Comparison of ENCODE assay signal across 17 cellular contexts in genomic region chr1:168285971-168286628, GRCh38.
"Had no signal": no experiment of that assay in that cellular context is flagged by ENCODE, and none has a peak within 500 bp of the region (broad histone marks: within the 10 kb centered on the region; RNA-seq: fewer than 3 reads in every experiment).

No MANE protein-coding gene starts in this region.

- H3K27ac ChIP-seq: sigmoid colon, testis, WERI-Rb-1 had no signal

- H3K36me3 ChIP-seq: WERI-Rb-1 had no signal

- H3K4me3 Mint-ChIP-seq: activated naive CD8-positive, alpha-beta T cell treated with anti-CD3 and anti-CD28 coated beads for 36 hours; activated T-helper 1 cell treated with anti-CD3 and anti-CD28 coated beads, Interleukin-12 subunit alpha, Interleukin-12 subunit beta, Interleukin-2, Interleukin-4 antibody, amounts not matched to agents 30 ng/mL and 10 ng/mL and 1 ng/mL, durations not matched to agents 14 hours and 24 hours and 36 hours; brain; mesothelial cell of epicardium; nephron progenitor cell; stimulated activated memory B cell treated with anti-CD40 and anti-IgM and Interleukin-4, amounts not matched to agents 10 μg/mL and 1 μg/mL and 100 μg/mL, for 72 hours; type B pancreatic cell had no signal

- H3K27me3 Mint-ChIP-seq: activated naive CD8-positive, alpha-beta T cell treated with anti-CD3 and anti-CD28 coated beads for 36 hours; stimulated activated memory B cell treated with anti-CD40 and anti-IgM and Interleukin-4, amounts not matched to agents 10 μg/mL and 1 μg/mL and 100 μg/mL, for 72 hours; type B pancreatic cell had no signal

- DNase-seq: activated CD4-positive, alpha-beta T cell treated with anti-CD3 and anti-CD28 coated beads for 1 hour; activated naive CD8-positive, alpha-beta T cell treated with anti-CD3 and anti-CD28 coated beads for 36 hours; amygdala; caudate nucleus; left colon; nephron progenitor cell; nucleus accumbens; posterior cingulate gyrus; sigmoid colon; stimulated activated CD4-positive, alpha-beta T cell treated with anti-CD3 and anti-CD28 coated beads, Interleukin-4, amount 100 ng/mL, for 4 hours; testis; WERI-Rb-1 had no signal

- H3K9me3 Mint-ChIP-seq: activated naive CD8-positive, alpha-beta T cell treated with anti-CD3 and anti-CD28 coated beads for 36 hours; activated T-helper 1 cell treated with anti-CD3 and anti-CD28 coated beads, Interleukin-12 subunit alpha, Interleukin-12 subunit beta, Interleukin-2, Interleukin-4 antibody, amounts not matched to agents 30 ng/mL and 10 ng/mL and 1 ng/mL, durations not matched to agents 14 hours and 24 hours and 36 hours; brain; mesothelial cell of epicardium; nephron progenitor cell; type B pancreatic cell had no signal

- H3K27ac Mint-ChIP-seq: activated naive CD8-positive, alpha-beta T cell treated with anti-CD3 and anti-CD28 coated beads for 36 hours; activated T-helper 1 cell treated with anti-CD3 and anti-CD28 coated beads, Interleukin-12 subunit alpha, Interleukin-12 subunit beta, Interleukin-2, Interleukin-4 antibody, amounts not matched to agents 30 ng/mL and 10 ng/mL and 1 ng/mL, durations not matched to agents 14 hours and 24 hours and 36 hours; brain; nephron progenitor cell; stimulated activated memory B cell treated with anti-CD40 and anti-IgM and Interleukin-4, amounts not matched to agents 10 μg/mL and 1 μg/mL and 100 μg/mL, for 72 hours had no signal

- H3K4me1 ChIP-seq: testis had no signal

- H3K36me3 Mint-ChIP-seq: brain, mesothelial cell of epicardium, type B pancreatic cell had no signal

- ATAC-seq: stimulated activated memory B cell treated with anti-CD40 and anti-IgM and Interleukin-4, amounts not matched to agents 10 μg/mL and 1 μg/mL and 100 μg/mL, for 72 hours had no signal

- H3K9me3 ChIP-seq: sigmoid colon, testis had no signal

- H3K4me1 Mint-ChIP-seq: brain had no signal

- H3K4me3 ChIP-seq: sigmoid colon, testis had no signal

- H3K27me3 ChIP-seq: sigmoid colon, testis had no signal
